Comparison of ENCODE assay signal across 17 cellular contexts in the genomic region with DNA sequence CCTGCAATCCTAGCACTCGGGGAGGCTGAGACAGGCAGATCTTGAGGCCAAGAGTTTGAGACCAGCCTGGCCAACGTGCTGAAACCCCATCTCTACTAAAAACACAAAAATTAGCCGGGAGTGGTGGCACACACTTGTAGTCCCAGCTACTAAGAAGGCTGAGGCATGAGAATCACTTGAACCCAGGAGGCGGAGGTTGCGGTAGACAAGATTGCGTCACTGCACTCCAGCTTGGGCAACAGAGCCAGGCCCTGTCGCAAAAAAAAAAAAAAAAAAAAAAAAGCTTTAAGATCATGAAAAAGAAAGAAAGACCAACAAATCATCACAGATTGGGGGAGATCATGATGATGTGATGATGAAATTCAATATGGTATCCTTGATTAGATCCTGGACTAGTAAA.
"Had no signal": no experiment of that assay in that cellular context is flagged by ENCODE, and none has a peak within 500 bp of the region (broad histone marks: within the 10 kb centered on the region; RNA-seq: fewer than 3 reads in every experiment).

No MANE protein-coding gene starts in this region.

- H3K4me3 ChIP-seq: gastrocnemius medialis, heart right ventricle, pancreas, smooth muscle cell, suprapubic skin, thyroid gland had no signal

- ATAC-seq: esophagus mucosa, gastrocnemius medialis, heart right ventricle, natural killer cell, pancreas, right cardiac atrium had no signal

- H3K9me3 ChIP-seq: gastrocnemius medialis, heart right ventricle, pancreas, suprapubic skin, thyroid gland had no signal

- H3K4me2 ChIP-seq: smooth muscle cell had no signal

- DNase-seq: cortex of kidney; effector memory CD4-positive, alpha-beta T cell; gastrocnemius medialis; heart right ventricle; hypothalamus; kidney glomerular epithelial cell; natural killer cell; occipital lobe; pancreas; right cardiac atrium; stimulated activated CD4-positive, alpha-beta T cell treated with anti-CD3 and anti-CD28 coated beads, Interleukin-2, amount 100 ng/mL, for 48 hours; stimulated activated naive CD4-positive, alpha-beta T cell treated with Interleukin-2 at 50 U/mL for 16 hours; thyroid gland had no signal

- H3K27ac ChIP-seq: gastrocnemius medialis, heart right ventricle, pancreas, suprapubic skin, thyroid gland had no signal

- H3K4me1 ChIP-seq: gastrocnemius medialis, pancreas had no signal

- FAIRE-seq: endometrium, pancreas had no signal

- H3K27me3 ChIP-seq: gastrocnemius medialis, heart right ventricle, pancreas, suprapubic skin, thyroid gland had no signal

- H3K36me3 ChIP-seq: gastrocnemius medialis, heart right ventricle, pancreas, suprapubic skin, thyroid gland had no signal
